In genomic region chr18:61666876-61667590, GRCh38 we compare ENCODE assay signal across 18 cellular contexts.
"Had no signal": no experiment of that assay in that cellular context is flagged by ENCODE, and none has a peak within 500 bp of the region (broad histone marks: within the 10 kb centered on the region; RNA-seq: fewer than 3 reads in every experiment).

No MANE protein-coding gene starts in this region.

- H3K36me3 ChIP-seq: colonic mucosa, gastroesophageal sphincter, heart left ventricle, lower lobe of right lung, ovary, tibial artery had no signal

- H3K27ac ChIP-seq: colonic mucosa, gastroesophageal sphincter, lower lobe of right lung, ovary, psoas muscle, tibial artery, VCaP had no signal

- DNase-seq: activated CD4-positive, alpha-beta T cell treated with anti-CD3 and anti-CD28 coated beads for 1 hour; activated gamma-delta T cell treated with Interleukin-2 at 50 U/mL for 16 hours; activated naive CD8-positive, alpha-beta T cell treated with anti-CD3 and anti-CD28 coated beads, Interleukin-2, amount 10 ng/mL, durations not matched to agents 7 days and 5 days; amygdala; colonic mucosa; erythroblast; heart left ventricle; left cardiac atrium; lower lobe of right lung; natural killer cell; ovary; psoas muscle; right cardiac atrium; stimulated activated CD4-positive, alpha-beta T cell treated with anti-CD3 and anti-CD28 coated beads, Interleukin-2, amount 100 ng/mL, for 24 hours; stimulated activated naive CD4-positive, alpha-beta T cell treated with Interleukin-2 at 50 U/mL for 16 hours; tibial artery had no signal

- H3K27me3 ChIP-seq: colonic mucosa, gastroesophageal sphincter, heart left ventricle, ovary, tibial artery had no signal

- H3K4me3 ChIP-seq: colonic mucosa, gastroesophageal sphincter, heart left ventricle, lower lobe of right lung, ovary, psoas muscle, tibial artery had no signal

- H3K4me1 ChIP-seq: colonic mucosa, gastroesophageal sphincter, lower lobe of right lung, psoas muscle had no signal

- H3K9me3 ChIP-seq: colonic mucosa, gastroesophageal sphincter, lower lobe of right lung, ovary, psoas muscle had no signal
